2 cellular contexts compared by ENCODE assay signal in genomic region chr9:97756991-97757390, GRCh38.
TF ChIP-seq lines count a peak whose summit lies in the region.

No MANE protein-coding gene starts in this region.

TF ChIP-seq in H1, 55 proteins besides CTCF, POLR2A, EP300 and RAD21:
- TF ChIP-seq CHD7 (IDR thresholded peaks at IDR 0.05; ENCODE audit: insufficient replicate concordance, low read length) (no peak), POU5F1 (IDR thresholded peaks at IDR 0.05; ENCODE audit: low read depth, low read length) (no peak), SAP30 (IDR thresholded peaks at IDR 0.05; ENCODE audit: insufficient read depth, insufficient replicate concordance, low read length) (no peak), NANOG (IDR thresholded peaks at IDR 0.05; ENCODE audit: insufficient read depth, low read depth, low read length, poor library complexity, severe bottlenecking) (no peak), BACH1 (IDR thresholded peaks at IDR 0.05; ENCODE audit: low read length) (no peak), CHD1 (IDR thresholded peaks at IDR 0.05; ENCODE audit: low read depth, low read length) (no peak), TEAD4 (IDR thresholded peaks at IDR 0.05; ENCODE audit: low read depth, low read length) (no peak), YY1 (IDR thresholded peaks at IDR 0.05; ENCODE audit: low read depth, low read length) (no peak), JUN (IDR thresholded peaks at IDR 0.05; ENCODE audit: low read depth, low read length) (no peak), RFX5 (IDR thresholded peaks at IDR 0.05; ENCODE audit: borderline replicate concordance, low read depth, low read length) (no peak), KDM4A (IDR thresholded peaks at IDR 0.05; ENCODE audit: low read depth, low read length, severe bottlenecking) (no peak), SIRT6 (IDR thresholded peaks at IDR 0.05; ENCODE audit: low read length) (no peak), NRF1 (IDR thresholded peaks at IDR 0.05; ENCODE audit: low read depth, low read length) (no peak)
- TF ChIP-seq, protein P1, sequence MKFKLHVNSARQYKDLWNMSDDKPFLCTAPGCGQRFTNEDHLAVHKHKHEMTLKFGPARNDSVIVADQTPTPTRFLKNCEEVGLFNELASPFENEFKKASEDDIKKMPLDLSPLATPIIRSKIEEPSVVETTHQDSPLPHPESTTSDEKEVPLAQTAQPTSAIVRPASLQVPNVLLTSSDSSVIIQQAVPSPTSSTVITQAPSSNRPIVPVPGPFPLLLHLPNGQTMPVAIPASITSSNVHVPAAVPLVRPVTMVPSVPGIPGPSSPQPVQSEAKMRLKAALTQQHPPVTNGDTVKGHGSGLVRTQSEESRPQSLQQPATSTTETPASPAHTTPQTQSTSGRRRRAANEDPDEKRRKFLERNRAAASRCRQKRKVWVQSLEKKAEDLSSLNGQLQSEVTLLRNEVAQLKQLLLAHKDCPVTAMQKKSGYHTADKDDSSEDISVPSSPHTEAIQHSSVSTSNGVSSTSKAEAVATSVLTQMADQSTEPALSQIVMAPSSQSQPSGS (IDR thresholded peaks at IDR 0.05; ENCODE audit: low read length), result no peak
TF ChIP-seq in H1: peak in this region for 0.

TF ChIP-seq in SK-N-SH, 30 proteins besides CTCF, POLR2A, EP300 and RAD21 (continued from another document):
- TF ChIP-seq, protein P2, sequence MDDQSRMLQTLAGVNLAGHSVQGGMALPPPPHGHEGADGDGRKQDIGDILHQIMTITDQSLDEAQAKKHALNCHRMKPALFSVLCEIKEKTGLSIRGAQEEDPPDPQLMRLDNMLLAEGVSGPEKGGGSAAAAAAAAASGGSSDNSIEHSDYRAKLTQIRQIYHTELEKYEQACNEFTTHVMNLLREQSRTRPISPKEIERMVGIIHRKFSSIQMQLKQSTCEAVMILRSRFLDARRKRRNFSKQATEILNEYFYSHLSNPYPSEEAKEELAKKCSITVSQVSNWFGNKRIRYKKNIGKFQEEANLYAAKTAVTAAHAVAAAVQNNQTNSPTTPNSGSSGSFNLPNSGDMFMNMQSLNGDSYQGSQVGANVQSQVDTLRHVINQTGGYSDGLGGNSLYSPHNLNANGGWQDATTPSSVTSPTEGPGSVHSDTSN (IDR thresholded peaks at IDR 0.05), result no peak
- no peak for TF ChIP-seq ELF1 (IDR thresholded peaks at IDR 0.05)
- TF ChIP-seq, protein P3, sequence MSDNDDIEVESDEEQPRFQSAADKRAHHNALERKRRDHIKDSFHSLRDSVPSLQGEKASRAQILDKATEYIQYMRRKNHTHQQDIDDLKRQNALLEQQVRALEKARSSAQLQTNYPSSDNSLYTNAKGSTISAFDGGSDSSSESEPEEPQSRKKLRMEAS (IDR thresholded peaks at IDR 0.05; ENCODE audit: low read depth), result no peak
- TF ChIP-seq GATA2 (CRISPR knock-in tag; IDR thresholded peaks at IDR 0.05), result no peak
- TF ChIP-seq, protein P4, sequence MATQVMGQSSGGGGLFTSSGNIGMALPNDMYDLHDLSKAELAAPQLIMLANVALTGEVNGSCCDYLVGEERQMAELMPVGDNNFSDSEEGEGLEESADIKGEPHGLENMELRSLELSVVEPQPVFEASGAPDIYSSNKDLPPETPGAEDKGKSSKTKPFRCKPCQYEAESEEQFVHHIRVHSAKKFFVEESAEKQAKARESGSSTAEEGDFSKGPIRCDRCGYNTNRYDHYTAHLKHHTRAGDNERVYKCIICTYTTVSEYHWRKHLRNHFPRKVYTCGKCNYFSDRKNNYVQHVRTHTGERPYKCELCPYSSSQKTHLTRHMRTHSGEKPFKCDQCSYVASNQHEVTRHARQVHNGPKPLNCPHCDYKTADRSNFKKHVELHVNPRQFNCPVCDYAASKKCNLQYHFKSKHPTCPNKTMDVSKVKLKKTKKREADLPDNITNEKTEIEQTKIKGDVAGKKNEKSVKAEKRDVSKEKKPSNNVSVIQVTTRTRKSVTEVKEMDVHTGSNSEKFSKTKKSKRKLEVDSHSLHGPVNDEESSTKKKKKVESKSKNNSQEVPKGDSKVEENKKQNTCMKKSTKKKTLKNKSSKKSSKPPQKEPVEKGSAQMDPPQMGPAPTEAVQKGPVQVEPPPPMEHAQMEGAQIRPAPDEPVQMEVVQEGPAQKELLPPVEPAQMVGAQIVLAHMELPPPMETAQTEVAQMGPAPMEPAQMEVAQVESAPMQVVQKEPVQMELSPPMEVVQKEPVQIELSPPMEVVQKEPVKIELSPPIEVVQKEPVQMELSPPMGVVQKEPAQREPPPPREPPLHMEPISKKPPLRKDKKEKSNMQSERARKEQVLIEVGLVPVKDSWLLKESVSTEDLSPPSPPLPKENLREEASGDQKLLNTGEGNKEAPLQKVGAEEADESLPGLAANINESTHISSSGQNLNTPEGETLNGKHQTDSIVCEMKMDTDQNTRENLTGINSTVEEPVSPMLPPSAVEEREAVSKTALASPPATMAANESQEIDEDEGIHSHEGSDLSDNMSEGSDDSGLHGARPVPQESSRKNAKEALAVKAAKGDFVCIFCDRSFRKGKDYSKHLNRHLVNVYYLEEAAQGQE (IDR thresholded peaks at IDR 0.05; ENCODE audit: low read depth, low read length), result no peak
- TF ChIP-seq NFIC (IDR thresholded peaks at IDR 0.05; ENCODE audit: borderline replicate concordance), result no peak
- TF ChIP-seq, protein P5, sequence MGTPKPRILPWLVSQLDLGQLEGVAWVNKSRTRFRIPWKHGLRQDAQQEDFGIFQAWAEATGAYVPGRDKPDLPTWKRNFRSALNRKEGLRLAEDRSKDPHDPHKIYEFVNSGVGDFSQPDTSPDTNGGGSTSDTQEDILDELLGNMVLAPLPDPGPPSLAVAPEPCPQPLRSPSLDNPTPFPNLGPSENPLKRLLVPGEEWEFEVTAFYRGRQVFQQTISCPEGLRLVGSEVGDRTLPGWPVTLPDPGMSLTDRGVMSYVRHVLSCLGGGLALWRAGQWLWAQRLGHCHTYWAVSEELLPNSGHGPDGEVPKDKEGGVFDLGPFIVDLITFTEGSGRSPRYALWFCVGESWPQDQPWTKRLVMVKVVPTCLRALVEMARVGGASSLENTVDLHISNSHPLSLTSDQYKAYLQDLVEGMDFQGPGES (IDR thresholded peaks at IDR 0.05; ENCODE audit: low read depth, low read length), result no peak
- TF ChIP-seq, protein P6, sequence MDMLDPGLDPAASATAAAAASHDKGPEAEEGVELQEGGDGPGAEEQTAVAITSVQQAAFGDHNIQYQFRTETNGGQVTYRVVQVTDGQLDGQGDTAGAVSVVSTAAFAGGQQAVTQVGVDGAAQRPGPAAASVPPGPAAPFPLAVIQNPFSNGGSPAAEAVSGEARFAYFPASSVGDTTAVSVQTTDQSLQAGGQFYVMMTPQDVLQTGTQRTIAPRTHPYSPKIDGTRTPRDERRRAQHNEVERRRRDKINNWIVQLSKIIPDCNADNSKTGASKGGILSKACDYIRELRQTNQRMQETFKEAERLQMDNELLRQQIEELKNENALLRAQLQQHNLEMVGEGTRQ (IDR thresholded peaks at IDR 0.05; ENCODE audit: borderline replicate concordance, low read depth, low read length), result no peak
- TF ChIP-seq MXI1 (IDR thresholded peaks at IDR 0.05; ENCODE audit: low read depth, low read length), result no peak
